In the genomic region with DNA sequence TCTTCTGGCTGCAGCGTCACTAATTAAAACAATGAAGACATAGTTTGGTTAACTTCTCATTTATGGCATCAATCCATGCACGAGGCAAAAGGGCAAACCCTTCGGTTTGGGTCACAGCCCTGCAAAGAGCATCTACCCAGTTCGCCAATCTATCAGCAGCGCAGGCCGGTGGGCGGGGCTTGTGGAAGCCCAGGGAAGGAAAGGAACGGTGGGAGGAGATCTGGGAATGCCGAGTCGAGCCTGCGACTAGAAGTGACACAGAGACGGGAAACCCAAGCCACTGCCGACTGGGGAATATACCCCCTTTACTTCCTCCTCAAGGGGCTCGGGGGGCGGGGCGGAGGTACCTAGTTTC, we compare ENCODE assay signal across 8 cellular contexts. TPM values are rescaled to one million over a fixed set of nuclear protein-coding genes. Genes with fewer than 3 reads are reported as not detected.
DNase-seq lines count a peak whose midpoint lies in the region; ATAC-seq and TF ChIP-seq lines count a peak whose summit lies in the region.

No MANE protein-coding gene starts in this region.

- peak; percentile 93 for DNase-seq in BE2C
- DNase-seq in NCI-H460 (ENCODE audit: extremely low read depth, low read depth): peak; percentile 89
- DNase-seq in activated CD4-positive, alpha-beta T cell treated with anti-CD3 and anti-CD28 coated beads, Interleukin-2, amount 50 U/mL, for 48 hours: peak; percentile 66 to 72
- DNase-seq in epidermal melanocyte (ENCODE audit: insufficient read length, low spot score): peak; percentile 63
- peak; percentile 69 for DNase-seq in midbrain (lab: John Stamatoyannopoulos, UW)
- peak; percentile 18 to 19 for DNase-seq in stimulated activated CD8-positive, alpha-beta memory T cell treated with anti-CD3 and anti-CD28 coated beads, Interleukin-2, amount 100 ng/mL, for 1 hour (ENCODE audit: low read depth in 2 of 2)

- H3K4me1 ChIP-seq in BE2C: no peaks in the 10 kb centered on the region

- peak overlapping the region; percentile 89 for H3K4me3 ChIP-seq in BE2C (ENCODE audit: low read depth, low read length)

- ATAC-seq in GM19023 (IDR thresholded peaks at IDR 0.05; ENCODE audit: unreplicated experiment): peak; percentile 32
- peak; percentile 27 for ATAC-seq in HG03342 (IDR thresholded peaks at IDR 0.05; ENCODE audit: unreplicated experiment)

- TF ChIP-seq CTCF in BE2C (IDR thresholded peaks at IDR 0.05; ENCODE audit: low read depth, low read length): no peak

- H3K27me3 ChIP-seq in BE2C: no peaks in the 10 kb centered on the region

- H3K36me3 ChIP-seq in BE2C: no peaks in the 10 kb centered on the region

- H3K9me3 ChIP-seq in BE2C: no peaks in the 10 kb centered on the region

RNA-seq across cellular contexts. Expression of a gene that starts 0.5 kb away (rescaled TPM):
- polyA plus RNA-seq in BE2C (2012; ENCODE audit: insufficient read depth, insufficient read length, low read depth): 6.8 TPM
- 16.4 and 23.0 TPM in 2 replicates for total RNA-seq in NCI-H460 (2014; rRNA removed; shearing (Covaris generic))
- 11.4 and 15.4 TPM in 2 replicates for polyA plus RNA-seq in NCI-H460 (2014; cell fraction: nucleus; rRNA removed)

Comparison
In these comparisons a context has a peak if more than half of its experiments do, and no peak if none do; other contexts are left out.
1. Peak in every context shown above with its lines: DNase-seq, ATAC-seq and H3K4me3 ChIP-seq.
2. DNase-seq: peak in every context shown above with its lines; median percentile 93 in BE2C; 89 in NCI-H460; 69 in activated CD4-positive, alpha-beta T cell treated with anti-CD3 and anti-CD28 coated beads, Interleukin-2, amount 50 U/mL, for 48 hours; 69 in midbrain; 63 in epidermal melanocyte; 18 in stimulated activated CD8-positive, alpha-beta memory T cell treated with anti-CD3 and anti-CD28 coated beads, Interleukin-2, amount 100 ng/mL, for 1 hour.